In genomic region chr1:1946540-1946939, GRCh38 we compare ENCODE assay signal across 22 cellular contexts. TPM values are rescaled to one million over a fixed set of nuclear protein-coding genes. Genes with fewer than 3 reads are reported as not detected.
DNase-seq lines count a peak whose midpoint lies in the region; ATAC-seq and TF ChIP-seq lines count a peak whose summit lies in the region.
"Had no signal": no experiment of that assay in that cellular context is flagged by ENCODE, and none has a peak within 500 bp of the region (broad histone marks: within the 10 kb centered on the region; RNA-seq: fewer than 3 reads in every experiment).

No MANE protein-coding gene starts in this region.

- no peak for TF ChIP-seq POLR2A in testis (IDR thresholded peaks at IDR 0.05)

- no peaks in the 10 kb centered on the region for H3K36me3 ChIP-seq in testis (ENCODE audit: low read depth, missing control alignments)

- peaks cover 17% of the 10 kb centered on the region for H3K4me1 ChIP-seq in testis

- ATAC-seq in left lobe of liver (peak; percentile 51), GM21737 (IDR thresholded peaks at IDR 0.05; ENCODE audit: unreplicated experiment) (no peak), HG02970 (IDR thresholded peaks at IDR 0.05; ENCODE audit: low FRiP score, unreplicated experiment) (no peak)
- ATAC-seq: activated CD4-positive, CD25-positive, alpha-beta regulatory T cell treated with anti-CD3 and anti-CD28 coated beads, Interleukin-2, amount 50 U/mL, for 24 hours; stimulated activated naive CD8-positive, alpha-beta T cell treated with anti-CD3 and anti-CD28 coated beads, Interleukin-15, Interleukin-2, amounts not matched to agents 100 U/mL and 50 U/mL, for 24 hours had no signal

- DNase-seq in NCI-H2196 (lab: John Stamatoyannopoulos, UW; ENCODE audit: unreplicated experiment), result peak; percentile 54
- no peak for DNase-seq in NCI-H2196 treated with DMSO at 0.1 percent for 48 hours (lab: John Stamatoyannopoulos, UW; ENCODE audit: unreplicated experiment)
- DNase-seq in choroid plexus epithelial cell (ENCODE audit: low read depth), result peak; percentile 55
- DNase-seq in left lobe of liver (ENCODE audit: low spot score), result peak; percentile 77
- DNase-seq in testis, result peak; percentile 94
- no peak for DNase-seq in NCI-H526 treated with DMSO at 0.1 percent for 48 hours (lab: John Stamatoyannopoulos, UW)
- DNase-seq: 8988T; activated effector memory CD4-positive, alpha-beta T cell treated with anti-CD3 and anti-CD28 coated beads, Interleukin-2, amount 50 U/mL, for 16 hours; CD4-positive, CD25-positive, alpha-beta regulatory T cell; cortex of kidney; NCI-H146; stimulated activated naive CD8-positive, alpha-beta T cell treated with anti-CD3 and anti-CD28 coated beads, Interleukin-15, Interleukin-2, amounts not matched to agents 100 U/mL and 50 U/mL, for 24 hours had no signal

- intact Hi-C loops in testis (cut with DNase I; ENCODE audit: low total_unique reads), result no loop called here

- H3K27ac ChIP-seq in testis, result no peak overlapping the region

- WGBS in testis, 2 donors, result 44 to 48% methylated on average over 4 to 11 of the region's 11 CpGs

- H3K4me3 ChIP-seq in choroid plexus epithelial cell (ENCODE audit: low read depth, low read length) (no peak overlapping the region), testis (no peak overlapping the region)

- no peaks in the 10 kb centered on the region for H3K9me3 ChIP-seq in testis

- TF ChIP-seq CTCF in choroid plexus epithelial cell (conservative IDR thresholded peaks at IDR 0.05; ENCODE audit: low read depth, low read length), result no peak
- no peak for TF ChIP-seq CTCF in testis (IDR thresholded peaks at IDR 0.05)

- no peaks in the 10 kb centered on the region for H3K27me3 ChIP-seq in testis

RNA-seq across cellular contexts. Expression of gene TMEM52, which starts 27.5 kb away (rescaled TPM):
- total RNA-seq in left lobe of liver (11.3 TPM), testis (100 to 1,000 TPM in 1 of 2 donors, 10 to 100 TPM in 1; 74.0 to 143 TPM)
- 40.8 TPM for polyA plus RNA-seq in testis (ENCODE audit: insufficient read depth, low read depth, low replicate concordance)
- total RNA-seq: SK-MEL-5; T-helper 2 cell treated with Interferon-gamma antibody and Interleukin-4, amounts not matched to agents 100 ng/mL and 5 ng/mL, for 36 hours; ureter had no signal

RNA-seq across cellular contexts. Expression of gene CALML6, which starts 31.5 kb away (rescaled TPM):
- total RNA-seq in left lobe of liver, result 1.4 TPM
- total RNA-seq in testis, result 1 to 10 TPM; 1.2 to 2.1 TPM
- 0.96 TPM for polyA plus RNA-seq in testis (ENCODE audit: insufficient read depth, low read depth, low replicate concordance)
- total RNA-seq: CD4-positive, CD25-positive, alpha-beta regulatory T cell had no signal
- polyA plus RNA-seq: CD4-positive, CD25-positive, alpha-beta regulatory T cell had no signal

RNA-seq across cellular contexts. Expression of gene GNB1, which starts 55.7 kb away (rescaled TPM):
- 97.3 TPM for total RNA-seq in left lobe of liver
- total RNA-seq in testis, result 100 to 1,000 TPM; 223 to 240 TPM
- polyA plus RNA-seq in testis (ENCODE audit: insufficient read depth, low read depth, low replicate concordance), result 256 TPM

RNA-seq across cellular contexts. Expression of gene CFAP74, which starts 57.0 kb away (rescaled TPM):
- total RNA-seq in left lobe of liver, result 3.5 TPM
- 10 to 100 TPM; 16.4 to 25.5 TPM for total RNA-seq in testis
- polyA plus RNA-seq in testis (ENCODE audit: insufficient read depth, low read depth, low replicate concordance), result 24.9 TPM
- total RNA-seq: CD4-positive, CD25-positive, alpha-beta regulatory T cell; LHCN-M2; NCI-H460; OCI-LY7; renal cortical epithelial cell; SK-MEL-5; T-helper 2 cell treated with Interferon-gamma antibody and Interleukin-4, amounts not matched to agents 100 ng/mL and 5 ng/mL, for 36 hours had no signal
- polyA plus RNA-seq: CD4-positive, CD25-positive, alpha-beta regulatory T cell had no signal

Comparison
In these comparisons a context has a peak if more than half of its experiments do, and no peak if none do; other contexts are left out.
1. DNase-seq: peak in NCI-H2196 (single experiment), choroid plexus epithelial cell (single experiment), left lobe of liver (single experiment) and testis (single experiment); none in NCI-H2196 treated with DMSO at 0.1 percent for 48 hours (single experiment) and NCI-H526 treated with DMSO at 0.1 percent for 48 hours (single experiment).